9 cellular contexts compared by ENCODE assay signal in genomic region chr2:230564805-230565779, GRCh38.
DNase-seq lines count a peak whose midpoint lies in the region; ATAC-seq, FAIRE-seq and TF ChIP-seq lines count a peak whose summit lies in the region.
"Had no signal": no experiment of that assay in that cellular context is flagged by ENCODE, and none has a peak within 500 bp of the region (broad histone marks: within the 10 kb centered on the region; RNA-seq: fewer than 3 reads in every experiment).

No MANE protein-coding gene starts in this region.

- TF ChIP-seq CTCF in activated B cell treated with CpG ODN at 0.5 μM for 24 hours (IDR thresholded peaks at IDR 0.05), result no peak

- peak overlapping the region; percentile 78 for H3K27ac Mint-ChIP-seq in activated B cell treated with CpG ODN at 0.5 μM for 24 hours

- ATAC-seq in GM19328 (IDR thresholded peaks at IDR 0.05; ENCODE audit: unreplicated experiment) (peak; percentile 75), activated B cell treated with CpG ODN at 0.5 μM for 24 hours (ENCODE audit: low read depth) (peak; percentile 91)

- no peak overlapping the region for H3K4me3 ChIP-seq in small intestine (ENCODE audit: low read depth in 1 of 2, low read length in 2 of 2)
- H3K4me3 ChIP-seq: psoas muscle had no signal

- H3K27me3 ChIP-seq in small intestine (ENCODE audit: control insufficient read depth in 2 of 2, insufficient read depth in 2 of 2, low read length in 2 of 2), result no peaks in the 10 kb centered on the region

- peaks cover 41% of the 10 kb centered on the region for H3K4me1 Mint-ChIP-seq in activated B cell treated with CpG ODN at 0.5 μM for 24 hours

- CTCF ChIA-PET in activated B cell treated with CpG ODN at 0.5 μM for 24 hours (lab: Charles Lee), result no interaction called here

- in situ Hi-C loops in G401 (cut with HindIII; ENCODE audit: low sequenced_read_pairs), result no loop called here

- no peaks in the 10 kb centered on the region for H3K36me3 Mint-ChIP-seq in activated B cell treated with CpG ODN at 0.5 μM for 24 hours (ENCODE audit: low read depth)

- no peaks in the 10 kb centered on the region for H3K4me1 ChIP-seq in small intestine (ENCODE audit: control insufficient read depth in 2 of 2, insufficient read depth in 1 of 2, low read depth in 1 of 2, low read length in 1 of 2)
- H3K4me1 ChIP-seq: psoas muscle had no signal

- no peak overlapping the region for H3K27ac ChIP-seq in small intestine (ENCODE audit: low read depth in 1 of 2, low read length in 1 of 2)
- H3K27ac ChIP-seq: psoas muscle had no signal

- H3K27me3 Mint-ChIP-seq in activated B cell treated with CpG ODN at 0.5 μM for 24 hours, result no peaks in the 10 kb centered on the region

- no peak for FAIRE-seq in small intestine (lab: Jason Lieb, UNC)

- intact Hi-C loops in activated B cell treated with CpG ODN at 0.5 μM for 24 hours (cut with micrococcal nuclease), result loop anchor here (2.0 kb wide), 3 partner anchors 24 to 46 kb away; no protein-coding TSS in a partner anchor

- peaks cover 3% of the 10 kb centered on the region for H3K9me3 Mint-ChIP-seq in activated B cell treated with CpG ODN at 0.5 μM for 24 hours

- no peaks in the 10 kb centered on the region for H3K9me3 ChIP-seq in small intestine (ENCODE audit: control insufficient read depth, low read depth)
- H3K9me3 ChIP-seq: psoas muscle had no signal

- POLR2A ChIA-PET in activated B cell treated with CpG ODN at 0.5 μM for 24 hours (lab: Charles Lee), result interaction anchor here (0.5 to 0.7 kb wide), 4 partner anchors 37 to 372 kb away, joined by 3 to 9 read pairs (median 6); no protein-coding TSS in a partner anchor

- peak; percentile 11 for DNase-seq in LHCN-M2 (ENCODE audit: low read depth)
- no peak for DNase-seq in activated B cell treated with CpG ODN at 0.5 μM for 24 hours
- DNase-seq in small intestine, result peak; percentile 8
- DNase-seq in NCI-H226, result no peak
- no peak for DNase-seq in G401 (ENCODE audit: low spot score)
- no peak for DNase-seq in DMS53 treated with DMSO at 0.1 percent for 48 hours (lab: John Stamatoyannopoulos, UW; ENCODE audit: unreplicated experiment)
- DNase-seq: NCI-H526 treated with DMSO at 0.1 percent for 48 hours, psoas muscle had no signal

- H3K36me3 ChIP-seq in small intestine (ENCODE audit: control insufficient read depth in 2 of 2, insufficient read depth in 2 of 2, low read length in 2 of 2), result no peaks in the 10 kb centered on the region

- H3K4me3 Mint-ChIP-seq in activated B cell treated with CpG ODN at 0.5 μM for 24 hours, result peak overlapping the region; percentile 47

- WGBS in small intestine, 3 donors, result 27 to 35% (median 28%) methylated on average over 11 of the region's 11 CpGs

Comparison
In these comparisons a context has a peak if more than half of its experiments do, and no peak if none do; other contexts are left out.
1. DNase-seq: peak in LHCN-M2 (single experiment) and small intestine (single experiment); none in activated B cell treated with CpG ODN at 0.5 μM for 24 hours (single experiment), NCI-H226 (single experiment), G401 (single experiment) and DMS53 treated with DMSO at 0.1 percent for 48 hours (single experiment).